ENCODE assay signal across 1 cellular context in the genomic region with DNA sequence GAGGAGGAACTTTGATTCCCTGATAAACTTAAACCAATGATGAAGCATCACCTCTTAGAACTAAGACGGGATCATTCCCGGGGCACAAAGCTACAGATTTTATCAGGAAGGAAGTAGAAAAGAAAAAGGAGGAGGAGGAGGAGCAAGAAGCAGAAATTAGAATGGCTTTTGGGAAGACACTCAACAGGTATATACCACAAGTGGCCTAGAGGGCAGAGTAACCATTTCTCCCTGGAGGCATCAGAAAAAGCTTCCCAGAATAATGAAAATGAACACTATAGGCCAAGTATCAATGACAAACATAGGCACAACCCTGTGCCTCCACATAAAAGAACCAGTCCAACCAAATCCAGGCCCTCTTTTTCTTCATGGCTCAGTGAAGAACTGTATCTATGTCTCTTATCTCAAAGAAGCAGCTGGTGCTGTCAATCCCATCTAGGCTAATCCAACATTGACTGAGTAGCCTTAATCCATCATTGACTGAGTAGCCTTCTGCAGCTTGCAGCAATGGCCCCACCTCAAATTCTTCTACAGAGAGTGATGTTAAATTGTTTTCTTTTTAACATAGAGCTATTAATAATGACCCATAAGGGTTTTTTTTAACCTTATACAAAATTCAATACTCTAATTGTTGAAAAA.
A peak's percentile ranks its signal among the peaks of the same experiment; 100 is the strongest.
TF ChIP-seq lines count a peak whose summit lies in the region.

No MANE protein-coding gene starts in this region.

TF ChIP-seq in K562, 482 proteins besides CTCF, POLR2A, EP300 and RAD21 (continued from another document):
- TF ChIP-seq, protein P1, sequence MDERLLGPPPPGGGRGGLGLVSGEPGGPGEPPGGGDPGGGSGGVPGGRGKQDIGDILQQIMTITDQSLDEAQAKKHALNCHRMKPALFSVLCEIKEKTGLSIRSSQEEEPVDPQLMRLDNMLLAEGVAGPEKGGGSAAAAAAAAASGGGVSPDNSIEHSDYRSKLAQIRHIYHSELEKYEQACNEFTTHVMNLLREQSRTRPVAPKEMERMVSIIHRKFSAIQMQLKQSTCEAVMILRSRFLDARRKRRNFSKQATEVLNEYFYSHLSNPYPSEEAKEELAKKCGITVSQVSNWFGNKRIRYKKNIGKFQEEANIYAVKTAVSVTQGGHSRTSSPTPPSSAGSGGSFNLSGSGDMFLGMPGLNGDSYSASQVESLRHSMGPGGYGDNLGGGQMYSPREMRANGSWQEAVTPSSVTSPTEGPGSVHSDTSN (CRISPR knock-in tag; IDR thresholded peaks at IDR 0.05; ENCODE audit: low read depth) = no peak
- TF ChIP-seq, protein P1 (tag; conservative IDR thresholded peaks at IDR 0.05; ENCODE audit: low read depth) = peak; percentile 72
- 0 out of 2 replicates have a peak, but pooled peaks have one; percentile 26 for TF ChIP-seq TEAD4 (IDR thresholded peaks at IDR 0.05; ENCODE audit: low read length)
- TF ChIP-seq TEAD4 (CRISPR knock-in tag; IDR thresholded peaks at IDR 0.05; ENCODE audit: borderline replicate concordance) = no peak
- no peak for TF ChIP-seq NFATC3 (IDR thresholded peaks at IDR 0.05)
- TF ChIP-seq ZFPM2 (CRISPR knock-in tag; IDR thresholded peaks at IDR 0.05) = no peak
- no peak for TF ChIP-seq MAFK (IDR thresholded peaks at IDR 0.05; ENCODE audit: low read length)
- TF ChIP-seq ZNF431 (CRISPR knock-in tag; IDR thresholded peaks at IDR 0.05) = no peak
- no peak for TF ChIP-seq RCOR1 (IDR thresholded peaks at IDR 0.05; ENCODE audit: borderline replicate concordance in 1 of 2, low read depth in 2 of 2, low read length in 2 of 2)
- TF ChIP-seq BCL6 (CRISPR knock-in tag; IDR thresholded peaks at IDR 0.05) = no peak
- TF ChIP-seq PHTF2 (CRISPR knock-in tag; IDR thresholded peaks at IDR 0.05) = no peak
- no peak for TF ChIP-seq ILF3 (IDR thresholded peaks at IDR 0.05; ENCODE audit: borderline replicate concordance)
- TF ChIP-seq, protein P2, sequence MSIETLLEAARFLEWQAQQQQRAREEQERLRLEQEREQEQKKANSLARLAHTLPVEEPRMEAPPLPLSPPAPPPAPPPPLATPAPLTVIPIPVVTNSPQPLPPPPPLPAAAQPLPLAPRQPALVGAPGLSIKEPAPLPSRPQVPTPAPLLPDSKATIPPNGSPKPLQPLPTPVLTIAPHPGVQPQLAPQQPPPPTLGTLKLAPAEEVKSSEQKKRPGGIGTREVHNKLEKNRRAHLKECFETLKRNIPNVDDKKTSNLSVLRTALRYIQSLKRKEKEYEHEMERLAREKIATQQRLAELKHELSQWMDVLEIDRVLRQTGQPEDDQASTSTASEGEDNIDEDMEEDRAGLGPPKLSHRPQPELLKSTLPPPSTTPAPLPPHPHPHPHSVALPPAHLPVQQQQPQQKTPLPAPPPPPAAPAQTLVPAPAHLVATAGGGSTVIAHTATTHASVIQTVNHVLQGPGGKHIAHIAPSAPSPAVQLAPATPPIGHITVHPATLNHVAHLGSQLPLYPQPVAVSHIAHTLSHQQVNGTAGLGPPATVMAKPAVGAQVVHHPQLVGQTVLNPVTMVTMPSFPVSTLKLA (conservative IDR thresholded peaks at IDR 0.05) = no peak
- peak; percentile 23; the same call in 1 of the 2 replicates for TF ChIP-seq TAL1 (IDR thresholded peaks at IDR 0.05)
- TF ChIP-seq MEIS2 (IDR thresholded peaks at IDR 0.05; ENCODE audit: partially characterized antibody) = peak; percentile 72
- TF ChIP-seq, protein P3, sequence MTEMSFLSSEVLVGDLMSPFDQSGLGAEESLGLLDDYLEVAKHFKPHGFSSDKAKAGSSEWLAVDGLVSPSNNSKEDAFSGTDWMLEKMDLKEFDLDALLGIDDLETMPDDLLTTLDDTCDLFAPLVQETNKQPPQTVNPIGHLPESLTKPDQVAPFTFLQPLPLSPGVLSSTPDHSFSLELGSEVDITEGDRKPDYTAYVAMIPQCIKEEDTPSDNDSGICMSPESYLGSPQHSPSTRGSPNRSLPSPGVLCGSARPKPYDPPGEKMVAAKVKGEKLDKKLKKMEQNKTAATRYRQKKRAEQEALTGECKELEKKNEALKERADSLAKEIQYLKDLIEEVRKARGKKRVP (CRISPR knock-in tag; IDR thresholded peaks at IDR 0.05) = no peak
- TF ChIP-seq CREB1 (IDR thresholded peaks at IDR 0.05) = no peak
- no peak for TF ChIP-seq CREB1 (CRISPR knock-in tag; IDR thresholded peaks at IDR 0.05)
- TF ChIP-seq ZNF586 (CRISPR knock-in tag; conservative IDR thresholded peaks at IDR 0.05) = no peak
- TF ChIP-seq MYBL2 (IDR thresholded peaks at IDR 0.05; ENCODE audit: low read depth) = no peak
- no peak for TF ChIP-seq MYBL2 (CRISPR knock-in tag; IDR thresholded peaks at IDR 0.05; ENCODE audit: borderline replicate concordance)
- no peak for TF ChIP-seq SRF (CRISPR knock-in tag; IDR thresholded peaks at IDR 0.05)
